In the genomic region with DNA sequence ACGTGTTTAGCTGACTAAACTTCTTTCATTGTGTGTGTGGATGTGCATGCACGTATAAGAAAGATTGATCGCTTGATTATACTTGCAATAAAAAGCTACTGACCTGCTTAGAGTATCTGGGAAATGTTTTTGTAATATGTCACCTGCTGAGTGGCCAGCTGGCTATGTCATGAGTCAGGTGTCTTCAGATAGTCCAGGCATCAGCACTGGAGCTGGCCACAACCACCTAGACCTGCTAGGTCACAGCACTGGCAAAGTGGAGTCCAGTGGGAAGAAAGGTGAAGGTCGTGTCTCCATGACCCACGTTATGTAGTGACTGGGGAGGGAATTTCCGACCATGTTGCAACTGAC, we compare ENCODE assay signal across 1 cellular context.
TF ChIP-seq lines count a peak whose summit lies in the region.

No MANE protein-coding gene starts in this region.

TF ChIP-seq in WTC11, 78 proteins besides CTCF, POLR2A, EP300 and RAD21 (continued from another document):
- TF ChIP-seq SMAD3 (CRISPR knock-in tag; IDR thresholded peaks at IDR 0.05; ENCODE audit: borderline replicate concordance) = no peak
